ENCODE assay signal across 1 cellular context in the genomic region with DNA sequence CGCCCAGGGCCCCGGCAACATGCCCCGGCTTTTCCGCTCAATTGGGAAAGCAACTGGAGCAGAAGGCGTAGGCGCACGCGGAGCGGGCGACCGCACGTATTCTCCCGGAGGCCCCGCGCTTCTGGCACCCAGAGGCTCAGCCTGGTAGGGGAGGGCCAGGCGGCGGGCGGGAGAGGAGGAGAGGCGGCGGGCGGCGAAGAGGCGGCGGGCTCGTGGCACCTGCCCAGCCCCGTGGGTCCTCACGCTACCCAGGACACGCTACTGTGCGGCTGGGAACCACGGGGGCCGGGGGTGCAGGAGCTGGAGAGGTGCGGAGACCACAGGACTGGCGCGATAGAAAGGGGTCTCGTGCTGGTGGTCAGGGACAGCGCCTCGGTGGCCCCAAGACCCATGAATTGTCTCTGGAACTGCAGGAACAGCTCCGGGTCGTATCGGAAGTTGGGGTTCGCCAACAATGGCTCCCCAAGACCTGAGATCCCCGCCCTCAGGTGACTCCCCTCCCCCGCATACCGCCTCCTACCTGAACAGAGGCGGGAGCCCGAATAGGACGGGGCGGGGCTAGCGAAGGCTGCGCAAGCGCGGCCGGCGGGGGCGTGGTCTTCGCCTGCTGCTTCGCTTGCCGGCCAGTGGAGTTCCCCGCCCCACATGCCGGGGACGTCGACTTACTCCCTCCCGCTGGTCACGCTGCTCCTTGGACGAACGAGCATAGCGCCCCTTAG.
A peak's percentile ranks its signal among the peaks of the same experiment; 100 is the strongest.
TF ChIP-seq lines count a peak whose summit lies in the region.

A gene (minus strand): TSS at position 549 of the 719 bp plus-strand sequence.

TF ChIP-seq in K562, 482 proteins besides CTCF, POLR2A, EP300 and RAD21 (continued from another document and continues in another):
- TF ChIP-seq, protein P1, sequence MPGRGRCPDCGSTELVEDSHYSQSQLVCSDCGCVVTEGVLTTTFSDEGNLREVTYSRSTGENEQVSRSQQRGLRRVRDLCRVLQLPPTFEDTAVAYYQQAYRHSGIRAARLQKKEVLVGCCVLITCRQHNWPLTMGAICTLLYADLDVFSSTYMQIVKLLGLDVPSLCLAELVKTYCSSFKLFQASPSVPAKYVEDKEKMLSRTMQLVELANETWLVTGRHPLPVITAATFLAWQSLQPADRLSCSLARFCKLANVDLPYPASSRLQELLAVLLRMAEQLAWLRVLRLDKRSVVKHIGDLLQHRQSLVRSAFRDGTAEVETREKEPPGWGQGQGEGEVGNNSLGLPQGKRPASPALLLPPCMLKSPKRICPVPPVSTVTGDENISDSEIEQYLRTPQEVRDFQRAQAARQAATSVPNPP (IDR thresholded peaks at IDR 0.05; ENCODE audit: borderline replicate concordance, insufficient read depth, insufficient read length) = no peak
- TF ChIP-seq, protein P2, sequence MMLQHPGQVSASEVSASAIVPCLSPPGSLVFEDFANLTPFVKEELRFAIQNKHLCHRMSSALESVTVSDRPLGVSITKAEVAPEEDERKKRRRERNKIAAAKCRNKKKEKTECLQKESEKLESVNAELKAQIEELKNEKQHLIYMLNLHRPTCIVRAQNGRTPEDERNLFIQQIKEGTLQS (IDR thresholded peaks at IDR 0.05) = no peak
- TF ChIP-seq, protein P2 (CRISPR knock-in tag; conservative IDR thresholded peaks at IDR 0.05) = no peak
- TF ChIP-seq, protein P3, sequence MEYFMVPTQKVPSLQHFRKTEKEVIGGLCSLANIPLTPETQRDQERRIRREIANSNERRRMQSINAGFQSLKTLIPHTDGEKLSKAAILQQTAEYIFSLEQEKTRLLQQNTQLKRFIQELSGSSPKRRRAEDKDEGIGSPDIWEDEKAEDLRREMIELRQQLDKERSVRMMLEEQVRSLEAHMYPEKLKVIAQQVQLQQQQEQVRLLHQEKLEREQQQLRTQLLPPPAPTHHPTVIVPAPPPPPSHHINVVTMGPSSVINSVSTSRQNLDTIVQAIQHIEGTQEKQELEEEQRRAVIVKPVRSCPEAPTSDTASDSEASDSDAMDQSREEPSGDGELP (CRISPR knock-in tag; IDR thresholded peaks at IDR 0.05; ENCODE audit: borderline replicate concordance) = peak; percentile 89
- no peak for TF ChIP-seq SREBF2 (CRISPR knock-in tag; IDR thresholded peaks at IDR 0.05)
- TF ChIP-seq, protein P4, sequence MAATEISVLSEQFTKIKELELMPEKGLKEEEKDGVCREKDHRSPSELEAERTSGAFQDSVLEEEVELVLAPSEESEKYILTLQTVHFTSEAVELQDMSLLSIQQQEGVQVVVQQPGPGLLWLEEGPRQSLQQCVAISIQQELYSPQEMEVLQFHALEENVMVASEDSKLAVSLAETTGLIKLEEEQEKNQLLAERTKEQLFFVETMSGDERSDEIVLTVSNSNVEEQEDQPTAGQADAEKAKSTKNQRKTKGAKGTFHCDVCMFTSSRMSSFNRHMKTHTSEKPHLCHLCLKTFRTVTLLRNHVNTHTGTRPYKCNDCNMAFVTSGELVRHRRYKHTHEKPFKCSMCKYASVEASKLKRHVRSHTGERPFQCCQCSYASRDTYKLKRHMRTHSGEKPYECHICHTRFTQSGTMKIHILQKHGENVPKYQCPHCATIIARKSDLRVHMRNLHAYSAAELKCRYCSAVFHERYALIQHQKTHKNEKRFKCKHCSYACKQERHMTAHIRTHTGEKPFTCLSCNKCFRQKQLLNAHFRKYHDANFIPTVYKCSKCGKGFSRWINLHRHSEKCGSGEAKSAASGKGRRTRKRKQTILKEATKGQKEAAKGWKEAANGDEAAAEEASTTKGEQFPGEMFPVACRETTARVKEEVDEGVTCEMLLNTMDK (IDR thresholded peaks at IDR 0.05; ENCODE audit: borderline replicate concordance, insufficient read depth, low read depth, low read length, poor library complexity, severe bottlenecking) = peak; percentile 89
- no peak for TF ChIP-seq NR4A1 (CRISPR knock-in tag; IDR thresholded peaks at IDR 0.05)
- no peak for TF ChIP-seq NR4A1 (tag; IDR thresholded peaks at IDR 0.05)
- no peak for TF ChIP-seq SRSF9 (IDR thresholded peaks at IDR 0.05; ENCODE audit: borderline replicate concordance, low read depth, low read length)
- TF ChIP-seq, protein P5, sequence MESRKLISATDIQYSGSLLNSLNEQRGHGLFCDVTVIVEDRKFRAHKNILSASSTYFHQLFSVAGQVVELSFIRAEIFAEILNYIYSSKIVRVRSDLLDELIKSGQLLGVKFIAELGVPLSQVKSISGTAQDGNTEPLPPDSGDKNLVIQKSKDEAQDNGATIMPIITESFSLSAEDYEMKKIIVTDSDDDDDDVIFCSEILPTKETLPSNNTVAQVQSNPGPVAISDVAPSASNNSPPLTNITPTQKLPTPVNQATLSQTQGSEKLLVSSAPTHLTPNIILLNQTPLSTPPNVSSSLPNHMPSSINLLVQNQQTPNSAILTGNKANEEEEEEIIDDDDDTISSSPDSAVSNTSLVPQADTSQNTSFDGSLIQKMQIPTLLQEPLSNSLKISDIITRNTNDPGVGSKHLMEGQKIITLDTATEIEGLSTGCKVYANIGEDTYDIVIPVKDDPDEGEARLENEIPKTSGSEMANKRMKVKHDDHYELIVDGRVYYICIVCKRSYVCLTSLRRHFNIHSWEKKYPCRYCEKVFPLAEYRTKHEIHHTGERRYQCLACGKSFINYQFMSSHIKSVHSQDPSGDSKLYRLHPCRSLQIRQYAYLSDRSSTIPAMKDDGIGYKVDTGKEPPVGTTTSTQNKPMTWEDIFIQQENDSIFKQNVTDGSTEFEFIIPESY (CRISPR knock-in tag; IDR thresholded peaks at IDR 0.05) = no peak
- TF ChIP-seq FOXA1 (IDR thresholded peaks at IDR 0.05; ENCODE audit: borderline replicate concordance) = no peak
- TF ChIP-seq, protein P6, sequence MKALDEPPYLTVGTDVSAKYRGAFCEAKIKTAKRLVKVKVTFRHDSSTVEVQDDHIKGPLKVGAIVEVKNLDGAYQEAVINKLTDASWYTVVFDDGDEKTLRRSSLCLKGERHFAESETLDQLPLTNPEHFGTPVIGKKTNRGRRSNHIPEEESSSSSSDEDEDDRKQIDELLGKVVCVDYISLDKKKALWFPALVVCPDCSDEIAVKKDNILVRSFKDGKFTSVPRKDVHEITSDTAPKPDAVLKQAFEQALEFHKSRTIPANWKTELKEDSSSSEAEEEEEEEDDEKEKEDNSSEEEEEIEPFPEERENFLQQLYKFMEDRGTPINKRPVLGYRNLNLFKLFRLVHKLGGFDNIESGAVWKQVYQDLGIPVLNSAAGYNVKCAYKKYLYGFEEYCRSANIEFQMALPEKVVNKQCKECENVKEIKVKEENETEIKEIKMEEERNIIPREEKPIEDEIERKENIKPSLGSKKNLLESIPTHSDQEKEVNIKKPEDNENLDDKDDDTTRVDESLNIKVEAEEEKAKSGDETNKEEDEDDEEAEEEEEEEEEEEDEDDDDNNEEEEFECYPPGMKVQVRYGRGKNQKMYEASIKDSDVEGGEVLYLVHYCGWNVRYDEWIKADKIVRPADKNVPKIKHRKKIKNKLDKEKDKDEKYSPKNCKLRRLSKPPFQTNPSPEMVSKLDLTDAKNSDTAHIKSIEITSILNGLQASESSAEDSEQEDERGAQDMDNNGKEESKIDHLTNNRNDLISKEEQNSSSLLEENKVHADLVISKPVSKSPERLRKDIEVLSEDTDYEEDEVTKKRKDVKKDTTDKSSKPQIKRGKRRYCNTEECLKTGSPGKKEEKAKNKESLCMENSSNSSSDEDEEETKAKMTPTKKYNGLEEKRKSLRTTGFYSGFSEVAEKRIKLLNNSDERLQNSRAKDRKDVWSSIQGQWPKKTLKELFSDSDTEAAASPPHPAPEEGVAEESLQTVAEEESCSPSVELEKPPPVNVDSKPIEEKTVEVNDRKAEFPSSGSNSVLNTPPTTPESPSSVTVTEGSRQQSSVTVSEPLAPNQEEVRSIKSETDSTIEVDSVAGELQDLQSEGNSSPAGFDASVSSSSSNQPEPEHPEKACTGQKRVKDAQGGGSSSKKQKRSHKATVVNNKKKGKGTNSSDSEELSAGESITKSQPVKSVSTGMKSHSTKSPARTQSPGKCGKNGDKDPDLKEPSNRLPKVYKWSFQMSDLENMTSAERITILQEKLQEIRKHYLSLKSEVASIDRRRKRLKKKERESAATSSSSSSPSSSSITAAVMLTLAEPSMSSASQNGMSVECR (CRISPR knock-in tag; IDR thresholded peaks at IDR 0.05) = peak; percentile 92
- TF ChIP-seq NR2C2 (CRISPR knock-in tag; IDR thresholded peaks at IDR 0.05) = no peak; the same call in 1 of the 2 replicates
- TF ChIP-seq NR2C2 (tag; IDR thresholded peaks at IDR 0.05) = peak; percentile 71
- TF ChIP-seq MTA3 (IDR thresholded peaks at IDR 0.05; ENCODE audit: borderline replicate concordance) = peak; percentile 66; the same call in 1 of the 2 replicates
- TF ChIP-seq, protein P7, sequence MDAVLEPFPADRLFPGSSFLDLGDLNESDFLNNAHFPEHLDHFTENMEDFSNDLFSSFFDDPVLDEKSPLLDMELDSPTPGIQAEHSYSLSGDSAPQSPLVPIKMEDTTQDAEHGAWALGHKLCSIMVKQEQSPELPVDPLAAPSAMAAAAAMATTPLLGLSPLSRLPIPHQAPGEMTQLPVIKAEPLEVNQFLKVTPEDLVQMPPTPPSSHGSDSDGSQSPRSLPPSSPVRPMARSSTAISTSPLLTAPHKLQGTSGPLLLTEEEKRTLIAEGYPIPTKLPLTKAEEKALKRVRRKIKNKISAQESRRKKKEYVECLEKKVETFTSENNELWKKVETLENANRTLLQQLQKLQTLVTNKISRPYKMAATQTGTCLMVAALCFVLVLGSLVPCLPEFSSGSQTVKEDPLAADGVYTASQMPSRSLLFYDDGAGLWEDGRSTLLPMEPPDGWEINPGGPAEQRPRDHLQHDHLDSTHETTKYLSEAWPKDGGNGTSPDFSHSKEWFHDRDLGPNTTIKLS (IDR thresholded peaks at IDR 0.05; ENCODE audit: borderline replicate concordance, low read depth) = no peak
- TF ChIP-seq, protein P8, sequence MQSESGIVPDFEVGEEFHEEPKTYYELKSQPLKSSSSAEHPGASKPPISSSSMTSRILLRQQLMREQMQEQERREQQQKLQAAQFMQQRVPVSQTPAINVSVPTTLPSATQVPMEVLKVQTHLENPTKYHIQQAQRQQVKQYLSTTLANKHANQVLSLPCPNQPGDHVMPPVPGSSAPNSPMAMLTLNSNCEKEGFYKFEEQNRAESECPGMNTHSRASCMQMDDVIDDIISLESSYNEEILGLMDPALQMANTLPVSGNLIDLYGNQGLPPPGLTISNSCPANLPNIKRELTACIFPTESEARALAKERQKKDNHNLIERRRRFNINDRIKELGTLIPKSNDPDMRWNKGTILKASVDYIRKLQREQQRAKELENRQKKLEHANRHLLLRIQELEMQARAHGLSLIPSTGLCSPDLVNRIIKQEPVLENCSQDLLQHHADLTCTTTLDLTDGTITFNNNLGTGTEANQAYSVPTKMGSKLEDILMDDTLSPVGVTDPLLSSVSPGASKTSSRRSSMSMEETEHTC (IDR thresholded peaks at IDR 0.05) = peak; percentile 89
- TF ChIP-seq FOXP1 (CRISPR knock-in tag; IDR thresholded peaks at IDR 0.05) = peak; percentile 35
- TF ChIP-seq MYBL2 (IDR thresholded peaks at IDR 0.05; ENCODE audit: low read depth) = no peak
- no peak for TF ChIP-seq MYBL2 (CRISPR knock-in tag; IDR thresholded peaks at IDR 0.05; ENCODE audit: borderline replicate concordance)
- peak; percentile 5; the same call in 1 of the 2 replicates for TF ChIP-seq ZBTB7A (IDR thresholded peaks at IDR 0.05; ENCODE audit: borderline replicate concordance, control insufficient read depth, low read depth, low read length)
- peak; percentile 56; the same call in 1 of the 2 replicates for TF ChIP-seq SOX6 (IDR thresholded peaks at IDR 0.05)
- TF ChIP-seq PRMT5 (CRISPR knock-in tag; IDR thresholded peaks at IDR 0.05) = no peak
- peak; percentile 95 for TF ChIP-seq SP1 (CRISPR knock-in tag; IDR thresholded peaks at IDR 0.05)
- TF ChIP-seq ZC3H11A (IDR thresholded peaks at IDR 0.05; ENCODE audit: low read depth, low read length) = no peak
- TF ChIP-seq HMGN3 (IDR thresholded peaks at IDR 0.05; ENCODE audit: borderline replicate concordance, extremely low read depth, insufficient read length, low read depth, low read length) = peak; percentile 86
- TF ChIP-seq TAF9B (IDR thresholded peaks at IDR 0.05; ENCODE audit: partially characterized antibody) = no peak
- no peak for TF ChIP-seq ILK (tag; IDR thresholded peaks at IDR 0.05; ENCODE audit: borderline replicate concordance, low read depth)
- TF ChIP-seq JUND (IDR thresholded peaks at IDR 0.05; ENCODE audit: borderline replicate concordance, low read depth, low read length) = peak; percentile 77
- TF ChIP-seq JUND (tag; IDR thresholded peaks at IDR 0.05; ENCODE audit: borderline replicate concordance, low read depth, low read length) = peak; percentile 37; the same call in 1 of the 3 replicates
- no peak for TF ChIP-seq SLC30A9 (CRISPR knock-in tag; IDR thresholded peaks at IDR 0.05)
- no peak for TF ChIP-seq NR1H2 (CRISPR knock-in tag; IDR thresholded peaks at IDR 0.05)
- TF ChIP-seq PHF8 (IDR thresholded peaks at IDR 0.05; ENCODE audit: borderline replicate concordance, low read length) = peak; percentile 76; the same call in 1 of the 2 replicates
- TF ChIP-seq YBX1 (IDR thresholded peaks at IDR 0.05) = no peak
- TF ChIP-seq PCBP1 (IDR thresholded peaks at IDR 0.05; ENCODE audit: low read depth, low read length, poor library complexity, severe bottlenecking) = peak; percentile 83
- TF ChIP-seq FOXJ2 (tag; IDR thresholded peaks at IDR 0.05) = no peak
- no peak for TF ChIP-seq RFX1 (IDR thresholded peaks at IDR 0.05)
- no peak for TF ChIP-seq PURB (CRISPR knock-in tag; IDR thresholded peaks at IDR 0.05; ENCODE audit: low read depth)
- TF ChIP-seq POU5F1 (IDR thresholded peaks at IDR 0.05; ENCODE audit: borderline replicate concordance, low read depth, low read length, partially characterized antibody) = no peak
- TF ChIP-seq NCOA4 (IDR thresholded peaks at IDR 0.05; ENCODE audit: partially characterized antibody) = no peak
- TF ChIP-seq, protein P9, sequence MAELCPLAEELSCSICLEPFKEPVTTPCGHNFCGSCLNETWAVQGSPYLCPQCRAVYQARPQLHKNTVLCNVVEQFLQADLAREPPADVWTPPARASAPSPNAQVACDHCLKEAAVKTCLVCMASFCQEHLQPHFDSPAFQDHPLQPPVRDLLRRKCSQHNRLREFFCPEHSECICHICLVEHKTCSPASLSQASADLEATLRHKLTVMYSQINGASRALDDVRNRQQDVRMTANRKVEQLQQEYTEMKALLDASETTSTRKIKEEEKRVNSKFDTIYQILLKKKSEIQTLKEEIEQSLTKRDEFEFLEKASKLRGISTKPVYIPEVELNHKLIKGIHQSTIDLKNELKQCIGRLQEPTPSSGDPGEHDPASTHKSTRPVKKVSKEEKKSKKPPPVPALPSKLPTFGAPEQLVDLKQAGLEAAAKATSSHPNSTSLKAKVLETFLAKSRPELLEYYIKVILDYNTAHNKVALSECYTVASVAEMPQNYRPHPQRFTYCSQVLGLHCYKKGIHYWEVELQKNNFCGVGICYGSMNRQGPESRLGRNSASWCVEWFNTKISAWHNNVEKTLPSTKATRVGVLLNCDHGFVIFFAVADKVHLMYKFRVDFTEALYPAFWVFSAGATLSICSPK (IDR thresholded peaks at IDR 0.05; ENCODE audit: borderline replicate concordance) = no peak
- TF ChIP-seq FOSL1 (tag; conservative IDR thresholded peaks at IDR 0.05) = no peak
- TF ChIP-seq, protein P10, sequence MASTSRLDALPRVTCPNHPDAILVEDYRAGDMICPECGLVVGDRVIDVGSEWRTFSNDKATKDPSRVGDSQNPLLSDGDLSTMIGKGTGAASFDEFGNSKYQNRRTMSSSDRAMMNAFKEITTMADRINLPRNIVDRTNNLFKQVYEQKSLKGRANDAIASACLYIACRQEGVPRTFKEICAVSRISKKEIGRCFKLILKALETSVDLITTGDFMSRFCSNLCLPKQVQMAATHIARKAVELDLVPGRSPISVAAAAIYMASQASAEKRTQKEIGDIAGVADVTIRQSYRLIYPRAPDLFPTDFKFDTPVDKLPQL (IDR thresholded peaks at IDR 0.05; ENCODE audit: extremely low read depth, insufficient read length) = no peak
